ENCODE assay signal across 10 cellular contexts in the genomic region with DNA sequence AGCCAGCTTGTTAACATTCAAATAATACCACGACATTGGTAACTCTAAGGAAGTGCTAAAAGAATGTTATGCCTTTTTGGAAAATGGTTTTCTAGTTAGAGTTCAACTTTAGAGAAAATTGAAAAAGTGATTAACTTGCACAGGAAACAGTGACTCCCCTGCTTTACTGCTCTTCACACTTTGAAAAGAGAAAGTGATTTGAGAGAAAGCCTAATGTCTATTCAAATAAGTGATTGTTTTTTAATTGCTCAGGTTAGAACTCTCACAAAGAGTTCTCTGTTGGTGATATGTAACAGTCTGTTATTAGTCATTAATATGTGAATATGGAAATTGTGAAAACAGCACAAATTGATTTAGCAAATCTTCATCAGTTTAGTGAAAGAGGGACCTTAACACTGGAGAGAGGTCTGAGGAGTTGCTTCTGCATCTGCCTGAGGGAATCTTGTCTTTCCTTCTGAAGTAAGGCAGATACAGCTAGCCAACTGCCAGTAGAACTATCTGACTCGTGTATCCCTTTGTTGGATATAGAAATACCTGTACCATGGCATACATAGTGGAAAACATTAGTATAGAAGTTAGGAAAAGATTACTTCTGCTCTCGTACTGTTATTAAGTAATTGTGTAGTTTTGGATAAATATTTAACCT. TPM values are rescaled to one million over a fixed set of nuclear protein-coding genes. Genes with fewer than 3 reads are reported as not detected.
DNase-seq lines count a peak whose midpoint lies in the region; ATAC-seq and TF ChIP-seq lines count a peak whose summit lies in the region.
"Had no signal": no experiment of that assay in that cellular context is flagged by ENCODE, and none has a peak within 500 bp of the region (broad histone marks: within the 10 kb centered on the region; RNA-seq: fewer than 3 reads in every experiment).

No MANE protein-coding gene starts in this region.

- intact Hi-C loops in Panc1 (cut with micrococcal nuclease; ENCODE audit: unreplicated experiment), result loop anchor here (10.0 kb wide), 1 partner anchor 136 kb away; no protein-coding TSS in a partner anchor

- H3K79me2 ChIP-seq in smooth muscle cell (ENCODE audit: low read depth), result peaks cover 96% of the 10 kb centered on the region

- POLR2A ChIA-PET in Panc1 (lab: Charles Lee), result no interaction called here

- H3K9me3 ChIP-seq in Panc1 (ENCODE audit: control insufficient read depth, insufficient read depth, low read depth, low read length), result no peaks in the 10 kb centered on the region
- H3K9me3 ChIP-seq in endocrine pancreas (ENCODE audit: control insufficient read depth, low read length), result no peaks in the 10 kb centered on the region
- H3K9me3 ChIP-seq in smooth muscle cell (replicated peaks; ENCODE audit: low read depth), result no peaks in the 10 kb centered on the region
- H3K9me3 ChIP-seq in SJCRH30 (replicated peaks), result peaks cover 4% of the 10 kb centered on the region; the same call in 1 of the 2 replicates

- CTCF ChIA-PET in Panc1 (lab: Charles Lee), result no interaction called here

- no peak for TF ChIP-seq CTCF in Panc1 (IDR thresholded peaks at IDR 0.05)
- no peak for TF ChIP-seq CTCF in smooth muscle cell (IDR thresholded peaks at IDR 0.05; ENCODE audit: borderline replicate concordance, insufficient read depth, poor library complexity, severe bottlenecking)

- H4K20me1 ChIP-seq in smooth muscle cell (ENCODE audit: low read depth), result no peaks in the 10 kb centered on the region

- no peaks in the 10 kb centered on the region for H3K27me3 ChIP-seq in Panc1 (ENCODE audit: control insufficient read depth, insufficient read depth, low read length)
- H3K27me3 ChIP-seq in endocrine pancreas (ENCODE audit: control insufficient read depth, insufficient read depth, low read length), result no peaks in the 10 kb centered on the region
- no peaks in the 10 kb centered on the region for H3K27me3 ChIP-seq in smooth muscle cell (ENCODE audit: low read depth)
- no peaks in the 10 kb centered on the region for H3K27me3 ChIP-seq in SJCRH30
- H3K27me3 ChIP-seq: brain microvascular endothelial cell had no signal

- H3K36me3 ChIP-seq in Panc1 (ENCODE audit: control insufficient read depth, insufficient read depth, low read length) (no peaks in the 10 kb centered on the region; the same call in 1 of the 2 replicates), endocrine pancreas (ENCODE audit: control insufficient read depth, insufficient read depth, low read length) (no peaks in the 10 kb centered on the region), smooth muscle cell (ENCODE audit: low read depth) (no peaks in the 10 kb centered on the region), SJCRH30 (peaks cover 20% of the 10 kb centered on the region)
- H3K36me3 ChIP-seq: brain microvascular endothelial cell had no signal

- WGBS in smooth muscle cell (ENCODE audit: low lambda C conversion rate), result 30% methylated on average over 3 of the region's 3 CpGs

- DNase-seq in Panc1 (ENCODE audit: low read depth, low spot score) (no peak), smooth muscle cell (lab: John Stamatoyannopoulos, UW; ENCODE audit: unreplicated experiment) (no peak), NCI-H2196 treated with DMSO at 0.1 percent for 48 hours (lab: John Stamatoyannopoulos, UW; ENCODE audit: unreplicated experiment) (no peak), OCI-M2 (lab: John Stamatoyannopoulos, UW; ENCODE audit: unreplicated experiment) (no peak), SJCRH30 (no peak)
- DNase-seq: brain microvascular endothelial cell, head of caudate nucleus, NCI-H748 treated with DMSO at 0.1 percent for 48 hours had no signal

- ATAC-seq in GM18907 (IDR thresholded peaks at IDR 0.05; ENCODE audit: unreplicated experiment), result peak; percentile 29
- ATAC-seq in Panc1, result no peak

- BruUV-seq in Panc1 (replicated peaks; lab: Mats Ljungman, UMichigan), result no TSS peak

- in situ Hi-C loops in Panc1 (cut with HindIII; ENCODE audit: low pct_unique_long_range_greater_than_20kb, low sequenced_read_pairs), result no loop called here

- peak overlapping the region; percentile 51 for H3K4me2 ChIP-seq in smooth muscle cell

- H3K9ac ChIP-seq in endocrine pancreas (ENCODE audit: control insufficient read depth, insufficient read depth, low read length) (no peak overlapping the region), smooth muscle cell (ENCODE audit: low read depth) (no peak overlapping the region)

- H3K4me1 ChIP-seq in Panc1 (ENCODE audit: control insufficient read depth, insufficient read depth, low read length) (peaks cover 32% of the 10 kb centered on the region), endocrine pancreas (ENCODE audit: control insufficient read depth, insufficient read depth, low read length) (peaks cover 26% of the 10 kb centered on the region), smooth muscle cell (ENCODE audit: low read depth) (peaks cover 61% of the 10 kb centered on the region), SJCRH30 (peaks cover 12% of the 10 kb centered on the region)

- peak overlapping the region in 1 of 2 experiments; percentile 4; a peak in 1 of 4 replicates for H3K4me3 ChIP-seq in Panc1 (ENCODE audit: low read depth in 2 of 2, low read length in 2 of 2)
- peak overlapping the region; percentile 52 for H3K4me3 ChIP-seq in endocrine pancreas (ENCODE audit: control insufficient read depth, insufficient read depth, low read length)
- H3K4me3 ChIP-seq in smooth muscle cell, result no peak overlapping the region
- H3K4me3 ChIP-seq in SJCRH30, result no peak overlapping the region

- peak overlapping the region; percentile 84 for H3K27ac ChIP-seq in Panc1 (ENCODE audit: low read length)
- peak overlapping the region; percentile 37 for H3K27ac ChIP-seq in smooth muscle cell (ENCODE audit: low read depth)
- no peak overlapping the region for H3K27ac ChIP-seq in SJCRH30
- H3K27ac ChIP-seq: brain microvascular endothelial cell had no signal

- peaks cover 26% of the 10 kb centered on the region for H3F3A ChIP-seq in smooth muscle cell (ENCODE audit: low read depth)

- H2AFZ ChIP-seq in smooth muscle cell (ENCODE audit: low read depth), result no peak overlapping the region

RNA-seq across cellular contexts. Expression of a gene that starts 25.5 kb away (rescaled TPM):
- total RNA-seq in Panc1 (2021; ENCODE audit: unreplicated experiment), result 25.4 TPM
- polyA plus RNA-seq in Panc1 (2012; ENCODE audit: insufficient read length), result 9.7 TPM
- 66.8 and 74.6 TPM in 2 replicates for total RNA-seq in smooth muscle cell
- 27.5 and 32.3 TPM in 2 replicates for polyA plus RNA-seq in smooth muscle cell
- total RNA-seq in SJCRH30 (2014; rRNA removed; shearing (Covaris generic)), result 55.7 and 61.6 TPM in 2 replicates
